Comparison of ENCODE assay signal across 29 cellular contexts in the genomic region with DNA sequence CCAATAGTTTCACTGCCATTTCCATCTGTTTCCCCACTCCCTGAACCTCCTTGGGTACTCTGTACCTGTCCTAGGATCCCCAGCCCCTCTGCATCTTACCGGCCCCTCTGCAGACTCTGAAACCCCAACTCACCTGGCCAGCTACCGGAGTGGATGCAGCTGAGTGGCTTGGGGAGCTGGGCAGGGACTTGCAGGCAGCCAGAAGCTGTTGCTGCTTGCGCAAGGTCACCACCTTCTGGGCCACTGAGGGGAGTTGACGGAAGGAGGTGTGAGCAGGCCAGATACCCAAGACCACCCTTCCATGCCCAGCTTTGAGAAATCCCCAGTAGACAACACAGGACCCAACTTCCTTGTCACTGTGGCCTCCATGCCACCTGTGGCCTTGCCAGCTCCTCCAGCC. TPM values are rescaled to one million over a fixed set of nuclear protein-coding genes. Genes with fewer than 3 reads are reported as not detected.
"Had no signal": no experiment of that assay in that cellular context is flagged by ENCODE, and none has a peak within 500 bp of the region (broad histone marks: within the 10 kb centered on the region; RNA-seq: fewer than 3 reads in every experiment).

No MANE protein-coding gene starts in this region.

- H3K79me2 ChIP-seq: parathyroid adenoma had no signal

- H3K4me3 ChIP-seq: adrenal gland, ascending aorta, dorsolateral prefrontal cortex, esophagus squamous epithelium, gastrocnemius medialis, SK-N-MC, testis, uterus had no signal

- H3K9ac ChIP-seq: parathyroid adenoma had no signal

- ATAC-seq: gastrocnemius medialis; left cardiac atrium; right cardiac atrium; stimulated activated memory B cell treated with anti-CD40 and anti-IgM and Interleukin-4, amounts not matched to agents 10 μg/mL and 1 μg/mL and 100 μg/mL, for 72 hours had no signal

- H3K9me3 Mint-ChIP-seq: activated naive CD4-positive, alpha-beta T cell treated with anti-CD3 and anti-CD28 coated beads for 36 hours; endodermal cell; nephron; stimulated activated memory B cell treated with anti-CD40 and anti-IgM and Interleukin-4, amounts not matched to agents 10 μg/mL and 1 μg/mL and 100 μg/mL, for 72 hours had no signal

- H3K27ac Mint-ChIP-seq: activated naive CD4-positive, alpha-beta T cell treated with anti-CD3 and anti-CD28 coated beads for 36 hours; endodermal cell; nephron; stimulated activated memory B cell treated with anti-CD40 and anti-IgM and Interleukin-4, amounts not matched to agents 10 μg/mL and 1 μg/mL and 100 μg/mL, for 72 hours had no signal

- H3K36me3 ChIP-seq: adrenal gland, ascending aorta, gastrocnemius medialis, uterus had no signal

- H3K4me3 Mint-ChIP-seq: activated naive CD4-positive, alpha-beta T cell treated with anti-CD3 and anti-CD28 coated beads for 36 hours; endodermal cell; nephron; stimulated activated memory B cell treated with anti-CD40 and anti-IgM and Interleukin-4, amounts not matched to agents 10 μg/mL and 1 μg/mL and 100 μg/mL, for 72 hours had no signal

- FAIRE-seq: colon, islet of Langerhans, TTC549 had no signal

- H3K9me3 ChIP-seq: adrenal gland, ascending aorta, esophagus squamous epithelium, gastrocnemius medialis, testis, uterus had no signal

- H3K27me3 ChIP-seq: testis had no signal

- H2AFZ ChIP-seq: parathyroid adenoma had no signal

- H3K27ac ChIP-seq: adrenal gland, ascending aorta, esophagus squamous epithelium, gastrocnemius medialis, parathyroid adenoma, SK-N-MC, testis, uterus, WERI-Rb-1 had no signal

- DNase-seq: activated CD4-positive, alpha-beta T cell treated with anti-CD3 and anti-CD28 coated beads for 1 hour; activated CD4-positive, alpha-beta T cell treated with anti-CD3 and anti-CD28 coated beads, Interleukin-2, amount 50 U/mL, for 4 hours; activated naive CD4-positive, alpha-beta T cell treated with anti-CD3 and anti-CD28 coated beads for 36 hours; activated T-cell treated with anti-CD3 and anti-CD28 coated beads for 4 hours; central memory CD4-positive, alpha-beta T cell; dorsolateral prefrontal cortex; esophagus squamous epithelium; gastrocnemius medialis; hypothalamus; left cardiac atrium; midbrain; right cardiac atrium; stimulated activated CD4-positive, alpha-beta T cell treated with anti-CD3 and anti-CD28 coated beads, Interleukin-12 subunit alpha, Interleukin-12 subunit beta, amount 100 ng/mL, for 4 hours; SW 1271; T-helper 2 cell; testis; trophoblast cell; uterus; WERI-Rb-1 had no signal

- H3K27me3 Mint-ChIP-seq: stimulated activated memory B cell treated with anti-CD40 and anti-IgM and Interleukin-4, amounts not matched to agents 10 μg/mL and 1 μg/mL and 100 μg/mL, for 72 hours had no signal

RNA-seq across cellular contexts. Expression of a gene that starts 34.6 kb away (rescaled TPM):
- total RNA-seq: ascending aorta, gastrocnemius medialis had no signal
